23 cellular contexts compared by ENCODE assay signal in genomic region chr16:89244754-89245153, GRCh38. TPM values are rescaled to one million over a fixed set of nuclear protein-coding genes. Genes with fewer than 3 reads are reported as not detected.
DNase-seq lines count a peak whose midpoint lies in the region; ATAC-seq and TF ChIP-seq lines count a peak whose summit lies in the region.
"Had no signal": no experiment of that assay in that cellular context is flagged by ENCODE, and none has a peak within 500 bp of the region (broad histone marks: within the 10 kb centered on the region; RNA-seq: fewer than 3 reads in every experiment).

No MANE protein-coding gene starts in this region.

- H3K4me3 ChIP-seq in left lung (no peak overlapping the region), upper lobe of left lung (no peak overlapping the region)
- H3K4me3 ChIP-seq: PC-9, SJSA1 had no signal

- peaks cover 6 to 16% of the 10 kb centered on the region in 2 donors for H3K4me1 ChIP-seq in left lung
- peaks cover 20 to 42% (median 32%) of the 10 kb centered on the region in 4 donors for H3K4me1 ChIP-seq in upper lobe of left lung

- peaks cover under 1% of the 10 kb centered on the region for H3K36me3 Mint-ChIP-seq in nephron (ENCODE audit: low read depth)
- H3K36me3 Mint-ChIP-seq: CD4-positive, CD25-positive, alpha-beta regulatory T cell; IgD-negative memory B cell had no signal

- TF ChIP-seq CTCF in left lung (IDR thresholded peaks at IDR 0.05) (no peak), nephron (IDR thresholded peaks at IDR 0.05; ENCODE audit: unreplicated experiment in 3 of 3) (no peak), upper lobe of left lung (IDR thresholded peaks at IDR 0.05) (no peak)

- H3K4me3 Mint-ChIP-seq in nephron, result peak overlapping the region in 2 of 3 experiments; percentile 42 to 43

- TF ChIP-seq EP300 in upper lobe of left lung (IDR thresholded peaks at IDR 0.05), result peak in 3 of 4 donors; percentile 50 to 96 (median 72)

- peaks cover 12% of the 10 kb centered on the region for H3K27me3 Mint-ChIP-seq in nephron (ENCODE audit: low read depth)

- peaks cover 7% of the 10 kb centered on the region for H3K9me3 Mint-ChIP-seq in nephron

- intact Hi-C loops in left lung (cut with DNase I), result no loop called here

- peaks cover 8% of the 10 kb centered on the region for H3K4me1 Mint-ChIP-seq in nephron

- peak in 1 of 4 donors; percentile 36 for TF ChIP-seq POLR2A in upper lobe of left lung (IDR thresholded peaks at IDR 0.05)

- DNase-seq in NCI-H82 treated with DMSO at 0.1 percent for 48 hours (lab: John Stamatoyannopoulos, UW; ENCODE audit: unreplicated experiment) (peak; percentile 21), left lung (peak; percentile 85 to 90), upper lobe of left lung (peak; percentile 72 to 89), NCI-H226 (no peak), epidermal melanocyte (ENCODE audit: insufficient read length, low spot score) (no peak), cerebellum (ENCODE audit: low spot score) (no peak)
- DNase-seq: CD4-positive, CD25-positive, alpha-beta regulatory T cell; DMS153; DND-41; HCEC 1CT; NCI-H1048; NCI-H1417; NCI-H1694; NCI-H2029 treated with DMSO at 0.1 percent for 48 hours; NCI-H2227 treated with DMSO at 0.1 percent for 48 hours; NCI-H510A treated with DMSO at 0.1 percent for 48 hours; NCI-H774; PC-9; Right ventricle myocardium superior had no signal

- ATAC-seq in left lung (peak; percentile 54), upper lobe of left lung (ENCODE audit: low FRiP score in 2 of 2) (peak in 1 of 2 donors; percentile 83)

- H3K27ac Mint-ChIP-seq in nephron, result no peak overlapping the region

- H3K9me3 ChIP-seq in left lung, result peaks cover 0 to 5% of the 10 kb centered on the region in 2 donors
- H3K9me3 ChIP-seq in upper lobe of left lung, result peaks cover 0 to 5% (median 0%) of the 10 kb centered on the region in 4 donors

- H3K36me3 ChIP-seq in left lung, result no peaks in the 10 kb centered on the region
- H3K36me3 ChIP-seq in upper lobe of left lung, result no peaks in the 10 kb centered on the region

- H3K27ac ChIP-seq in left lung (peak overlapping the region; percentile 62 to 65), upper lobe of left lung (peak overlapping the region; percentile 53 to 86 (median 70))
- H3K27ac ChIP-seq: PC-9, SJSA1 had no signal

- peaks cover 0 to 11% of the 10 kb centered on the region in 2 donors for H3K27me3 ChIP-seq in left lung
- H3K27me3 ChIP-seq in upper lobe of left lung, result no peaks in the 10 kb centered on the region

- 63 to 66% methylated on average over 11 to 12 of the region's 12 CpGs for WGBS in upper lobe of left lung, 2 donors

RNA-seq across cellular contexts. Expression of gene ZNF778, which starts 27.3 kb away (rescaled TPM):
- total RNA-seq in left lung (1 to 10 TPM; 8.1 to 9.5 TPM), upper lobe of left lung (10 to 100 TPM; 12.3 to 50.1 (median 17.7) TPM), cerebellum (18.1 TPM)

RNA-seq across cellular contexts. Expression of gene SLC22A31, which starts 44.4 kb away (rescaled TPM):
- 100 to 1,000 TPM; 171 to 283 TPM for total RNA-seq in left lung
- total RNA-seq in upper lobe of left lung, result 100 to 1,000 TPM in 4 of 6 donors, 10 to 100 TPM in 2; 71.0 to 320 (median 174) TPM
- total RNA-seq in cerebellum, result 0.91 TPM
- total RNA-seq: A172; CD4-positive, CD25-positive, alpha-beta regulatory T cell; Right ventricle myocardium superior; SJSA1 had no signal

Comparison
In these comparisons a context has a peak if more than half of its experiments do, and no peak if none do; other contexts are left out.
1. DNase-seq: peak in NCI-H82 treated with DMSO at 0.1 percent for 48 hours (single experiment), left lung (2 of 2) and upper lobe of left lung (2 of 2); none in NCI-H226 (single experiment), epidermal melanocyte (single experiment) and cerebellum (single experiment).
2. RNA of gene SLC22A31, which starts 44.4 kb away (total RNA-seq): 171 to 283 TPM in left lung and 71.0 to 320 TPM in upper lobe of left lung; 0.91 TPM in cerebellum (single experiment); every median in the first group is over 10 times any median in the second.